Comparison of ENCODE assay signal across 10 cellular contexts in genomic region chr4:98430708-98431403, GRCh38.
A peak's percentile ranks its signal among the peaks of the same experiment; 100 is the strongest.
DNase-seq lines count a peak whose midpoint lies in the region; ATAC-seq and TF ChIP-seq lines count a peak whose summit lies in the region.
"Had no signal": no experiment of that assay in that cellular context is flagged by ENCODE, and none has a peak within 500 bp of the region (broad histone marks: within the 10 kb centered on the region; RNA-seq: fewer than 3 reads in every experiment).

No MANE protein-coding gene starts in this region.

- peak; percentile 70 for ATAC-seq in GM18868 (IDR thresholded peaks at IDR 0.05; ENCODE audit: unreplicated experiment)
- no peak for ATAC-seq in stimulated activated memory B cell treated with anti-CD40 and anti-IgM and Interleukin-4, amounts not matched to agents 10 μg/mL and 1 μg/mL and 100 μg/mL, for 72 hours
- ATAC-seq in HG02852 (IDR thresholded peaks at IDR 0.05; ENCODE audit: unreplicated experiment): no peak

- H3K36me3 Mint-ChIP-seq in stimulated activated memory B cell treated with anti-CD40 and anti-IgM and Interleukin-4, amounts not matched to agents 10 μg/mL and 1 μg/mL and 100 μg/mL, for 72 hours: peaks cover 32% of the 10 kb centered on the region

- no peaks in the 10 kb centered on the region for H3K27me3 Mint-ChIP-seq in stimulated activated memory B cell treated with anti-CD40 and anti-IgM and Interleukin-4, amounts not matched to agents 10 μg/mL and 1 μg/mL and 100 μg/mL, for 72 hours
- H3K27me3 Mint-ChIP-seq: activated T-cell treated with anti-CD3 and anti-CD28 coated beads, Interleukin-2, amount 50 U/mL, for 24 hours had no signal

- H3K4me3 Mint-ChIP-seq in stimulated activated memory B cell treated with anti-CD40 and anti-IgM and Interleukin-4, amounts not matched to agents 10 μg/mL and 1 μg/mL and 100 μg/mL, for 72 hours: no peak overlapping the region
- H3K4me3 Mint-ChIP-seq: activated T-cell treated with anti-CD3 and anti-CD28 coated beads, Interleukin-2, amount 50 U/mL, for 24 hours had no signal

- peak; percentile 59 for DNase-seq in RPMI7951 (ENCODE audit: low read depth)
- peak; percentile 65 for DNase-seq in fibroblast of pulmonary artery (ENCODE audit: low read depth)
- DNase-seq in HUDEP-2 (lab: John Stamatoyannopoulos, UW; ENCODE audit: unreplicated experiment in 76 of 76): no peak
- no peak for DNase-seq in DMS153 treated with DMSO at 0.1 percent for 48 hours (lab: John Stamatoyannopoulos, UW; ENCODE audit: unreplicated experiment)
- DNase-seq: activated T-cell treated with anti-CD3 and anti-CD28 coated beads, Interleukin-2, amount 50 U/mL, for 24 hours; MV-4-11; posterior cingulate gyrus had no signal

- H3K27ac Mint-ChIP-seq in stimulated activated memory B cell treated with anti-CD40 and anti-IgM and Interleukin-4, amounts not matched to agents 10 μg/mL and 1 μg/mL and 100 μg/mL, for 72 hours: peak overlapping the region; percentile 41
- H3K27ac Mint-ChIP-seq: activated T-cell treated with anti-CD3 and anti-CD28 coated beads, Interleukin-2, amount 50 U/mL, for 24 hours had no signal

- H3K4me3 ChIP-seq in fibroblast of pulmonary artery (replicated peaks; ENCODE audit: low read depth, low read length): no peak overlapping the region

- peaks cover 14% of the 10 kb centered on the region for H3K4me1 Mint-ChIP-seq in stimulated activated memory B cell treated with anti-CD40 and anti-IgM and Interleukin-4, amounts not matched to agents 10 μg/mL and 1 μg/mL and 100 μg/mL, for 72 hours

- no peak for TF ChIP-seq CTCF in fibroblast of pulmonary artery (IDR thresholded peaks at IDR 0.05; ENCODE audit: low read length, missing control alignments)

- H3K9me3 Mint-ChIP-seq in stimulated activated memory B cell treated with anti-CD40 and anti-IgM and Interleukin-4, amounts not matched to agents 10 μg/mL and 1 μg/mL and 100 μg/mL, for 72 hours: peaks cover 5% of the 10 kb centered on the region

Comparison
In these comparisons a context has a peak if more than half of its experiments do, and no peak if none do; other contexts are left out.
1. DNase-seq: peak in RPMI7951 (single experiment) and fibroblast of pulmonary artery (single experiment); none in HUDEP-2 (0 of 76) and DMS153 treated with DMSO at 0.1 percent for 48 hours (single experiment).